ENCODE assay signal across 15 cellular contexts in the genomic region with DNA sequence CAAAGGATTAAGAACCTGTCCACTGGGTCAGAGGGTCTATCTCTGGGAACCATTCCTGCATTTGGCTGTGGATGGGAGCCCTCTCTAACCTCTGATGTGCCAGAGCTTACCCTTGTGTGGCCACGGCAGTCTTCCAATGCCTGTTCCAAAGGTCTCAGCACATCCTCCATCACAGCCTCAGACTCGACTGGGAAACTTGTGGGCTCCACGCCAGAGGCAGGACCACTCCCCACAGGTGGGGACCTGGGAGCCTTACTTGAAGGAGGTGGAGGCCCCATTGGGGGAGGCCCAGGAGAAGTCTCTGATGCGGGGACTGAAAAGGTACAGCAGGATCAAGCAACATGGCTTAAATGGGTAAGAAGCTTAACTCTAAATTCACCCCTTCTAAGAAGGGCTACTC. TPM values are rescaled to one million over a fixed set of nuclear protein-coding genes. Genes with fewer than 3 reads are reported as not detected.
DNase-seq lines count a peak whose midpoint lies in the region; ATAC-seq and TF ChIP-seq lines count a peak whose summit lies in the region.
"Had no signal": no experiment of that assay in that cellular context is flagged by ENCODE, and none has a peak within 500 bp of the region (broad histone marks: within the 10 kb centered on the region; RNA-seq: fewer than 3 reads in every experiment).

No MANE protein-coding gene starts in this region.

- H3K27me3 Mint-ChIP-seq in activated CD8-positive, alpha-beta memory T cell treated with anti-CD3 and anti-CD28 coated beads, Interleukin-2, amount 10 ng/mL, durations not matched to agents 7 days and 5 days, result no peaks in the 10 kb centered on the region
- H3K27me3 Mint-ChIP-seq in CD4-positive, alpha-beta T cell, result no peaks in the 10 kb centered on the region
- H3K27me3 Mint-ChIP-seq in memory B cell, result no peaks in the 10 kb centered on the region

- no peak overlapping the region for H3K27ac Mint-ChIP-seq in activated CD8-positive, alpha-beta memory T cell treated with anti-CD3 and anti-CD28 coated beads, Interleukin-2, amount 10 ng/mL, durations not matched to agents 7 days and 5 days
- H3K27ac Mint-ChIP-seq in CD4-positive, alpha-beta T cell, result peak overlapping the region; percentile 96
- peak overlapping the region; percentile 60 for H3K27ac Mint-ChIP-seq in memory B cell

- peaks cover 45% of the 10 kb centered on the region for H3K36me3 Mint-ChIP-seq in activated CD8-positive, alpha-beta memory T cell treated with anti-CD3 and anti-CD28 coated beads, Interleukin-2, amount 10 ng/mL, durations not matched to agents 7 days and 5 days
- H3K36me3 Mint-ChIP-seq in CD4-positive, alpha-beta T cell (ENCODE audit: low read depth), result peaks cover 72% of the 10 kb centered on the region
- H3K36me3 Mint-ChIP-seq in memory B cell, result peaks cover 23% of the 10 kb centered on the region

- H3K9me3 Mint-ChIP-seq in activated CD8-positive, alpha-beta memory T cell treated with anti-CD3 and anti-CD28 coated beads, Interleukin-2, amount 10 ng/mL, durations not matched to agents 7 days and 5 days (ENCODE audit: low read depth), result no peaks in the 10 kb centered on the region
- H3K9me3 Mint-ChIP-seq in CD4-positive, alpha-beta T cell, result no peaks in the 10 kb centered on the region
- H3K9me3 Mint-ChIP-seq in memory B cell, result no peaks in the 10 kb centered on the region

- no peak for TF ChIP-seq EP300 in sigmoid colon (IDR thresholded peaks at IDR 0.05)

- no peak for ATAC-seq in activated CD8-positive, alpha-beta memory T cell treated with anti-CD3 and anti-CD28 coated beads, Interleukin-2, amount 10 ng/mL, durations not matched to agents 7 days and 5 days
- no peak for ATAC-seq in CD4-positive, alpha-beta T cell (ENCODE audit: poor library complexity)
- no peak for ATAC-seq in memory B cell (ENCODE audit: low read depth)
- ATAC-seq: A549 had no signal

- no peaks in the 10 kb centered on the region for H3K27me3 ChIP-seq in CD4-positive, alpha-beta T cell (ENCODE audit: control insufficient read depth, insufficient read depth, low read length)
- no peaks in the 10 kb centered on the region for H3K27me3 ChIP-seq in sigmoid colon

- POLR2A ChIA-PET in CD4-positive, alpha-beta T cell (lab: Charles Lee), result interaction anchor here (0.5 to 1.6 kb wide), 5 partner anchors 12 to 150 kb away, joined by 3 to 6 read pairs (median 4); a partner anchor contains a TSS

- WGBS in sigmoid colon, 2 donors, result 81 to 88% methylated on average over 4 of the region's 4 CpGs

- TF ChIP-seq CTCF in CD4-positive, alpha-beta T cell (IDR thresholded peaks at IDR 0.05), result no peak
- TF ChIP-seq CTCF in sigmoid colon (IDR thresholded peaks at IDR 0.05), result no peak

- peaks cover 79% of the 10 kb centered on the region for H3K4me1 Mint-ChIP-seq in activated CD8-positive, alpha-beta memory T cell treated with anti-CD3 and anti-CD28 coated beads, Interleukin-2, amount 10 ng/mL, durations not matched to agents 7 days and 5 days
- H3K4me1 Mint-ChIP-seq in CD4-positive, alpha-beta T cell (ENCODE audit: low read depth), result peaks cover 76% of the 10 kb centered on the region
- H3K4me1 Mint-ChIP-seq in memory B cell, result peaks cover 41% of the 10 kb centered on the region

- no peaks in the 10 kb centered on the region for H3K9me3 ChIP-seq in CD4-positive, alpha-beta T cell (ENCODE audit: control insufficient read depth, low read length)
- no peaks in the 10 kb centered on the region for H3K9me3 ChIP-seq in sigmoid colon
- H3K9me3 ChIP-seq: A549 had no signal

- peak; percentile 39 for DNase-seq in activated CD8-positive, alpha-beta memory T cell treated with anti-CD3 and anti-CD28 coated beads, Interleukin-2, amount 10 ng/mL, durations not matched to agents 7 days and 5 days
- no peak for DNase-seq in activated CD8-positive, alpha-beta memory T cell treated with anti-CD3 and anti-CD28 coated beads, Interleukin-2, amount 50 U/mL, for 4 hours
- no peak for DNase-seq in CD4-positive, alpha-beta T cell
- no peak for DNase-seq in memory B cell (ENCODE audit: low spot score in 2 of 2)
- DNase-seq in sigmoid colon, result no peak
- DNase-seq in NCI-H187 treated with DMSO at 0.1 percent for 48 hours (lab: John Stamatoyannopoulos, UW), result no peak
- no peak for DNase-seq in NOMO-1 treated with dmso at 0.1 percent for 144 hours (lab: John Stamatoyannopoulos, UW; ENCODE audit: unreplicated experiment)
- no peak for DNase-seq in HT-29 (ENCODE audit: low spot score)
- DNase-seq: HCEC 1CT, Kasumi-1, NCI-H1417, NCI-H2029 treated with DMSO at 0.1 percent for 48 hours, NCI-H510A treated with DMSO at 0.1 percent for 48 hours had no signal

- intact Hi-C loops in CD4-positive, alpha-beta T cell (cut with DNase I, micrococcal nuclease), result loop anchor here in 1 of 2 experiments (5.0 kb wide), 1 partner anchor 160 kb away; no protein-coding TSS in a partner anchor
- intact Hi-C loops in sigmoid colon (cut with DNase I), result loop anchor here (10.0 kb wide), 1 partner anchor 307 kb away; no protein-coding TSS in a partner anchor

- H3K4me3 ChIP-seq in sigmoid colon, result no peak overlapping the region
- H3K4me3 ChIP-seq: A549 had no signal

- H3K36me3 ChIP-seq in sigmoid colon, result peaks cover 3 to 23% (median 16%) of the 10 kb centered on the region in 4 donors

- CTCF ChIA-PET in activated CD8-positive, alpha-beta memory T cell treated with anti-CD3 and anti-CD28 coated beads, Interleukin-2, amount 10 ng/mL, durations not matched to agents 7 days and 5 days (lab: Charles Lee), result interaction anchor here (1.7 kb wide), 1 partner anchor 83 kb away, joined by 8 read pairs; no protein-coding TSS in a partner anchor
- CTCF ChIA-PET in CD4-positive, alpha-beta T cell (lab: Charles Lee), result interaction anchor here (0.8 to 1.2 kb wide), 3 partner anchors 10 to 83 kb away, joined by 3 read pairs; no protein-coding TSS in a partner anchor

- no peak for TF ChIP-seq POLR2A in sigmoid colon (IDR thresholded peaks at IDR 0.05)

- H3K4me1 ChIP-seq in sigmoid colon, result peaks cover 0 to 71% (median 62%) of the 10 kb centered on the region in 4 donors

- H3K4me3 Mint-ChIP-seq in activated CD8-positive, alpha-beta memory T cell treated with anti-CD3 and anti-CD28 coated beads, Interleukin-2, amount 10 ng/mL, durations not matched to agents 7 days and 5 days, result no peak overlapping the region
- no peak overlapping the region for H3K4me3 Mint-ChIP-seq in CD4-positive, alpha-beta T cell
- no peak overlapping the region for H3K4me3 Mint-ChIP-seq in memory B cell
- H3K4me3 Mint-ChIP-seq: CD14-positive monocyte had no signal

- no peak overlapping the region for H3K27ac ChIP-seq in CD4-positive, alpha-beta T cell (ENCODE audit: low read depth, low read length)
- H3K27ac ChIP-seq in sigmoid colon, result peak overlapping the region in 3 of 4 donors; percentile 93 to 98 (median 97)
- H3K27ac ChIP-seq: A549 had no signal

RNA-seq across cellular contexts. Expression of a gene that starts 4.4 kb away (rescaled TPM):
- 1 to 10 TPM; 7.4 to 9.0 TPM for total RNA-seq in activated CD8-positive, alpha-beta memory T cell treated with anti-CD3 and anti-CD28 coated beads, Interleukin-2, amount 10 ng/mL, durations not matched to agents 7 days and 5 days
- 10 to 100 TPM; 12.7 to 15.1 TPM for total RNA-seq in CD4-positive, alpha-beta T cell
- 10 to 100 TPM in 2 of 4 donors, 1 to 10 TPM in 2; 6.5 to 21.0 (median 12.1) TPM for total RNA-seq in sigmoid colon
- polyA plus RNA-seq in sigmoid colon, result 10 to 100 TPM; 37.2 to 60.7 (median 53.9) TPM
- 3.0 and 6.5 TPM in 2 replicates for total RNA-seq in HT-29 (2014; rRNA removed; shearing (Covaris generic))

RNA-seq across cellular contexts. Expression of a gene that starts 5.4 kb away (rescaled TPM):
- total RNA-seq in activated CD8-positive, alpha-beta memory T cell treated with anti-CD3 and anti-CD28 coated beads, Interleukin-2, amount 10 ng/mL, durations not matched to agents 7 days and 5 days, result 10 to 100 TPM; 37.9 to 47.3 TPM
- 10 to 100 TPM; 30.9 to 31.6 TPM for total RNA-seq in CD4-positive, alpha-beta T cell
- total RNA-seq in sigmoid colon, result 10 to 100 TPM; 17.8 to 30.5 (median 21.1) TPM
- 10 to 100 TPM; 32.7 to 48.3 (median 35.4) TPM for polyA plus RNA-seq in sigmoid colon
- 53.1 and 61.3 TPM in 2 replicates for total RNA-seq in HT-29 (2014; rRNA removed; shearing (Covaris generic))

RNA-seq across cellular contexts. Expression of a gene that starts 12.5 kb away (rescaled TPM):
- 10 to 100 TPM; 20.0 to 24.8 TPM for total RNA-seq in activated CD8-positive, alpha-beta memory T cell treated with anti-CD3 and anti-CD28 coated beads, Interleukin-2, amount 10 ng/mL, durations not matched to agents 7 days and 5 days
- 10 to 100 TPM; 56.6 to 61.5 TPM for total RNA-seq in CD4-positive, alpha-beta T cell
- total RNA-seq in sigmoid colon, result 10 to 100 TPM; 13.5 to 25.9 (median 19.3) TPM
- 10 to 100 TPM in 1 of 3 donors, 1 to 10 TPM in 2; 4.2 to 27.9 (median 4.4) TPM for polyA plus RNA-seq in sigmoid colon
- 12.1 and 19.5 TPM in 2 replicates for total RNA-seq in HT-29 (2014; rRNA removed; shearing (Covaris generic))

RNA-seq across cellular contexts. Expression of a gene that starts 12.8 kb away (rescaled TPM):
- 100 to 1,000 TPM; 100 to 101 TPM for total RNA-seq in activated CD8-positive, alpha-beta memory T cell treated with anti-CD3 and anti-CD28 coated beads, Interleukin-2, amount 10 ng/mL, durations not matched to agents 7 days and 5 days
- total RNA-seq in CD4-positive, alpha-beta T cell, result 10 to 100 TPM; 16.9 to 17.8 TPM
- 10 to 100 TPM; 14.2 to 19.7 (median 17.9) TPM for total RNA-seq in sigmoid colon
- 100 to 1,000 TPM in 1 of 3 donors, 10 to 100 TPM in 2; 60.1 to 101 (median 65.9) TPM for polyA plus RNA-seq in sigmoid colon
- 29.9 and 30.2 TPM in 2 replicates for total RNA-seq in HT-29 (2014; rRNA removed; shearing (Covaris generic))
